ENCODE assay signal across 20 cellular contexts in genomic region chr13:102897371-102898138, GRCh38. TPM values are rescaled to one million over a fixed set of nuclear protein-coding genes. Genes with fewer than 3 reads are reported as not detected.
DNase-seq lines count a peak whose midpoint lies in the region; ATAC-seq, FAIRE-seq and TF ChIP-seq lines count a peak whose summit lies in the region.
"Had no signal": no experiment of that assay in that cellular context is flagged by ENCODE, and none has a peak within 500 bp of the region (broad histone marks: within the 10 kb centered on the region; RNA-seq: fewer than 3 reads in every experiment).

No MANE protein-coding gene starts in this region.

- H4K8ac ChIP-seq in H1 (ENCODE audit: extremely low read depth, insufficient read depth, low read length), result no peak overlapping the region; the same call in 1 of the 2 replicates

- TF ChIP-seq EP300 in H1 (IDR thresholded peaks at IDR 0.05; ENCODE audit: borderline replicate concordance in 1 of 2, low read depth in 2 of 2, low read length in 2 of 2), result no peak

- H4K5ac ChIP-seq in H1 (ENCODE audit: insufficient read length, low read depth, low read length), result no peak overlapping the region

- H3K4ac ChIP-seq in H1 (replicated peaks; ENCODE audit: insufficient read length, low read depth, low read length), result no peak overlapping the region

- peak; percentile 35 for DNase-seq in WERI-Rb-1
- no peak for DNase-seq in H1 (ENCODE audit: low read depth in 1 of 2, low spot score in 2 of 2)
- peak; percentile 65 to 78 (median 76) for DNase-seq in right lobe of liver
- DNase-seq in stimulated activated effector memory CD8-positive, alpha-beta T cell treated with anti-CD3 and anti-CD28 coated beads, Interleukin-12 subunit alpha, Interleukin-12 subunit beta, amount 100 ng/mL, for 72 hours (ENCODE audit: low spot score in 2 of 2), result no peak
- DNase-seq in endothelial cell (ENCODE audit: low spot score), result no peak
- no peak for DNase-seq in T-helper 9 cell
- DNase-seq in NCI-H345 treated with DMSO at 0.1 percent for 48 hours (lab: John Stamatoyannopoulos, UW; ENCODE audit: unreplicated experiment), result no peak
- DNase-seq: CD8-positive, alpha-beta memory T cell; DND-41; GF-D8; GOT3; HFFc6; MG63; NCI-H1105; NCI-H187 treated with DMSO at 0.1 percent for 48 hours; NCI-H2171; NCI-H774; Peyer's patch; SIG-M5 had no signal

- no peak for FAIRE-seq in H1 (lab: Jason Lieb, UNC)

- no peak overlapping the region for H3K56ac ChIP-seq in H1 (replicated peaks; ENCODE audit: insufficient read length, low read depth, low read length)

- peak overlapping the region; percentile 80 for H3K27ac Mint-ChIP-seq in stimulated activated effector memory CD8-positive, alpha-beta T cell treated with anti-CD3 and anti-CD28 coated beads, Interleukin-12 subunit alpha, Interleukin-12 subunit beta, amount 100 ng/mL, for 72 hours
- no peak overlapping the region for H3K27ac Mint-ChIP-seq in endothelial cell (ENCODE audit: unreplicated experiment)
- H3K27ac Mint-ChIP-seq: HFFc6 had no signal

- no peak overlapping the region for H3K4me3 Mint-ChIP-seq in stimulated activated effector memory CD8-positive, alpha-beta T cell treated with anti-CD3 and anti-CD28 coated beads, Interleukin-12 subunit alpha, Interleukin-12 subunit beta, amount 100 ng/mL, for 72 hours
- no peak overlapping the region for H3K4me3 Mint-ChIP-seq in endothelial cell (ENCODE audit: unreplicated experiment)
- H3K4me3 Mint-ChIP-seq: CD8-positive, alpha-beta memory T cell; HFFc6 had no signal

- CTCF ChIA-PET in H1 (lab: Charles Lee; ENCODE audit: partially characterized antibody), result interaction anchor here (0.5 to 4.0 kb wide), 11 partner anchors 9 to 822 kb away, joined by 3 to 23 read pairs (median 5); no protein-coding TSS in a partner anchor

- H3K36me3 ChIP-seq in WERI-Rb-1 (no peaks in the 10 kb centered on the region), H1 (ENCODE audit: control insufficient read depth in 2 of 4, insufficient read depth in 4 of 4, low read length in 3 of 4) (no peaks in the 10 kb centered on the region), right lobe of liver (no peaks in the 10 kb centered on the region)
- H3K36me3 ChIP-seq: MG63, Peyer's patch had no signal

- H3K23ac ChIP-seq in H1 (ENCODE audit: insufficient read length), result no peak overlapping the region

- H3K79me1 ChIP-seq in H1 (ENCODE audit: low read depth, low read length), result no peaks in the 10 kb centered on the region

- no peak overlapping the region for H2BK15ac ChIP-seq in H1 (ENCODE audit: low read length)

- H3K36me3 Mint-ChIP-seq in stimulated activated effector memory CD8-positive, alpha-beta T cell treated with anti-CD3 and anti-CD28 coated beads, Interleukin-12 subunit alpha, Interleukin-12 subunit beta, amount 100 ng/mL, for 72 hours, result no peaks in the 10 kb centered on the region
- no peaks in the 10 kb centered on the region for H3K36me3 Mint-ChIP-seq in endothelial cell (ENCODE audit: low read depth, unreplicated experiment)

- H3K9me3 Mint-ChIP-seq in stimulated activated effector memory CD8-positive, alpha-beta T cell treated with anti-CD3 and anti-CD28 coated beads, Interleukin-12 subunit alpha, Interleukin-12 subunit beta, amount 100 ng/mL, for 72 hours, result no peaks in the 10 kb centered on the region
- H3K9me3 Mint-ChIP-seq in endothelial cell (ENCODE audit: unreplicated experiment), result no peaks in the 10 kb centered on the region
- H3K9me3 Mint-ChIP-seq: CD8-positive, alpha-beta memory T cell; HFFc6 had no signal

- H2BK12ac ChIP-seq in H1 (ENCODE audit: low read depth, low read length), result 0 out of 2 replicates have a peak overlapping the region, but pooled peaks have one; percentile 27

- no peak overlapping the region for H3K4me3 ChIP-seq in WERI-Rb-1 (ENCODE audit: low read depth, low read length)
- no peak overlapping the region for H3K4me3 ChIP-seq in H1 (ENCODE audit: extremely low read depth in 1 of 4, insufficient read depth in 2 of 4, low read depth in 3 of 4, low read length in 4 of 4)
- H3K4me3 ChIP-seq in right lobe of liver, result no peak overlapping the region
- H3K4me3 ChIP-seq: MG63, Peyer's patch had no signal

- TF ChIP-seq POLR2A in H1 (IDR thresholded peaks at IDR 0.05; ENCODE audit: control extremely low read depth in 1 of 2, low read depth in 2 of 2, low read length in 2 of 2) (no peak), right lobe of liver (IDR thresholded peaks at IDR 0.05) (no peak)

- H3K27me3 ChIP-seq in WERI-Rb-1 (ENCODE audit: insufficient read depth, low read depth, severe bottlenecking), result no peaks in the 10 kb centered on the region
- H3K27me3 ChIP-seq in H1 (replicated peaks in 1 of 4; ENCODE audit: control insufficient read depth in 3 of 4, extremely low read depth in 1 of 4, insufficient read depth in 3 of 4, low read length in 3 of 4), result no peaks in the 10 kb centered on the region
- H3K27me3 ChIP-seq in right lobe of liver, result no peaks in the 10 kb centered on the region
- H3K27me3 ChIP-seq: MG63, Peyer's patch had no signal

- WGBS in H1 (ENCODE audit: extremely low coverage in 1 of 2, insufficient coverage in 1 of 2, insufficient read length in 1 of 2, insufficient replicate concordance in 2 of 2, low coverage in 1 of 2, low lambda C conversion rate in 2 of 2, missing lambda C conversion rate in 1 of 2), 2 experiments, result 88% methylated on average over 5 of the region's 6 CpGs; no CpG with 5 or more reads in 1 of the 2 experiments
- 46% methylated on average over 6 of the region's 6 CpGs for WGBS in right lobe of liver (ENCODE audit: insufficient coverage, low coverage, low lambda C conversion rate, missing lambda C conversion rate)

- H3K27me3 Mint-ChIP-seq in endothelial cell (ENCODE audit: unreplicated experiment), result no peaks in the 10 kb centered on the region

- no peak overlapping the region for H2BK20ac ChIP-seq in H1 (ENCODE audit: low read length)

- TF ChIP-seq RAD21 in H1 (IDR thresholded peaks at IDR 0.05 in 1 of 2, conservative IDR thresholded peaks at IDR 0.05 in 1 of 2; ENCODE audit: low read depth in 2 of 2, low read length in 2 of 2), result no peak

- H3K9me3 ChIP-seq in WERI-Rb-1 (ENCODE audit: severe bottlenecking) (no peaks in the 10 kb centered on the region), H1 (ENCODE audit: insufficient read depth in 2 of 2, low read depth in 1 of 2, low read length in 1 of 2) (no peaks in the 10 kb centered on the region), right lobe of liver (no peaks in the 10 kb centered on the region)
- H3K9me3 ChIP-seq: MG63, Peyer's patch had no signal

- H3K18ac ChIP-seq in H1 (ENCODE audit: extremely low read depth, low read length), result no peak overlapping the region

- no peak for TF ChIP-seq CTCF in WERI-Rb-1 (IDR thresholded peaks at IDR 0.05; ENCODE audit: low read depth, low read length)
- TF ChIP-seq CTCF in H1 (IDR thresholded peaks at IDR 0.05; ENCODE audit: control extremely low read depth in 1 of 3, insufficient read depth in 1 of 3, low read depth in 1 of 3, low read length in 3 of 3), result no peak
- no peak for TF ChIP-seq CTCF in right lobe of liver (IDR thresholded peaks at IDR 0.05)
- TF ChIP-seq CTCF in endothelial cell (IDR thresholded peaks at IDR 0.05; ENCODE audit: unreplicated experiment), result no peak

- POLR2A ChIA-PET in H1 (lab: Charles Lee; ENCODE audit: partially characterized antibody), result no interaction called here

- no peak overlapping the region for H3K14ac ChIP-seq in H1 (ENCODE audit: insufficient read length)

- H3K4me1 Mint-ChIP-seq in stimulated activated effector memory CD8-positive, alpha-beta T cell treated with anti-CD3 and anti-CD28 coated beads, Interleukin-12 subunit alpha, Interleukin-12 subunit beta, amount 100 ng/mL, for 72 hours, result no peaks in the 10 kb centered on the region
- no peaks in the 10 kb centered on the region for H3K4me1 Mint-ChIP-seq in endothelial cell (ENCODE audit: unreplicated experiment)
- H3K4me1 Mint-ChIP-seq: CD8-positive, alpha-beta memory T cell had no signal

- H4K91ac ChIP-seq in H1 (replicated peaks; ENCODE audit: insufficient read length, low read length), result no peak overlapping the region

- H3K27ac ChIP-seq in WERI-Rb-1, result no peak overlapping the region
- no peak overlapping the region for H3K27ac ChIP-seq in H1 (ENCODE audit: low read depth, low read length)
- peak overlapping the region in 2 of 3 donors; percentile 29 to 77 for H3K27ac ChIP-seq in right lobe of liver
- H3K27ac ChIP-seq: KMS-11 had no signal

- H2AK5ac ChIP-seq in H1 (ENCODE audit: low read depth, low read length), result no peak overlapping the region

- H2AFZ ChIP-seq in H1 (ENCODE audit: low read length), result no peak overlapping the region

- intact Hi-C loops in right lobe of liver (cut with DNase I), result no loop called here

- no peaks in the 10 kb centered on the region for H4K20me1 ChIP-seq in H1 (replicated peaks in 1 of 2; ENCODE audit: control insufficient read depth in 1 of 2, insufficient read depth in 2 of 2, low read length in 2 of 2)

- no peak overlapping the region for H3K4me2 ChIP-seq in H1 (ENCODE audit: insufficient read depth in 1 of 2, low read depth in 2 of 2, low read length in 2 of 2)
- H3K4me2 ChIP-seq: KMS-11 had no signal

- no peak overlapping the region for H2BK5ac ChIP-seq in H1 (ENCODE audit: low read depth, low read length)

- no peak overlapping the region for H3K9ac ChIP-seq in H1 (replicated peaks in 1 of 4; ENCODE audit: extremely low read depth in 1 of 4, low read depth in 3 of 4, low read length in 3 of 4)
- H3K9ac ChIP-seq: KMS-11 had no signal

- H3K79me2 ChIP-seq in H1 (ENCODE audit: control insufficient read depth in 1 of 2, insufficient read depth in 2 of 2, low read length in 2 of 2), result no peaks in the 10 kb centered on the region

- H3K4me1 ChIP-seq in H1 (replicated peaks in 1 of 4; ENCODE audit: control insufficient read depth in 3 of 4, insufficient read depth in 4 of 4, low read length in 3 of 4) (no peaks in the 10 kb centered on the region), right lobe of liver (peaks cover 0 to 42% (median 11%) of the 10 kb centered on the region in 4 donors)

- no peak overlapping the region for H2BK120ac ChIP-seq in H1 (replicated peaks; ENCODE audit: low read depth, low read length)

- no peaks in the 10 kb centered on the region for H3K23me2 ChIP-seq in H1 (ENCODE audit: low read depth, low read length)

- peak; percentile 86 to 98 (median 94) for ATAC-seq in right lobe of liver
- ATAC-seq in stimulated activated effector memory CD8-positive, alpha-beta T cell treated with anti-CD3 and anti-CD28 coated beads, Interleukin-12 subunit alpha, Interleukin-12 subunit beta, amount 100 ng/mL, for 72 hours, result no peak

TF ChIP-seq in H1, 55 proteins besides CTCF, POLR2A, EP300 and RAD21 (continues in another document):
- no peak for TF ChIP-seq CHD2 (IDR thresholded peaks at IDR 0.05; ENCODE audit: low read length)

RNA-seq across cellular contexts. Expression of gene ERCC5, which starts 51.7 kb away (rescaled TPM):
- total RNA-seq in H1 (2021; fragmentation: NEBNext Ultra II Directional; extraction: Animal tissue kit (Norgen Biotek cat#: 25700)), result 24.4 and 28.3 TPM in 2 replicates
- polyA plus RNA-seq in H1 (2011; rRNA removed), result 3.7 and 3.8 TPM in 2 replicates
- polyA plus RNA-seq in H1 (2011; cell fraction: cytosol; rRNA removed), result 6.1 TPM
- polyA plus RNA-seq in H1 (2011; cell fraction: nucleus; rRNA removed), result 8.6 TPM
- 11.5 to 17.6 TPM (median 15.3 TPM) in 4 replicates for polyA plus RNA-seq in H1 (2012, experiment 1 of 2)
- polyA plus RNA-seq in H1 (2012, experiment 2 of 2), result 0.89 TPM
- polyA plus RNA-seq in H1 (2013, experiment 1 of 2), result 18.0 TPM
- 17.3 TPM for polyA plus RNA-seq in H1 (2013, experiment 2 of 2)
- 5.0 and 8.5 TPM in 2 replicates for polyA minus RNA-seq in H1 (2011; rRNA and poly(A)+ RNA removed)
- polyA minus RNA-seq in H1 (2011; cell fraction: cytosol; rRNA and poly(A)+ RNA removed), result 6.2 TPM
- 8.1 TPM for polyA minus RNA-seq in H1 (2011; cell fraction: nucleus; rRNA and poly(A)+ RNA removed)
- 10 to 100 TPM; 21.6 to 47.4 (median 29.2) TPM for total RNA-seq in right lobe of liver
- total RNA-seq in endothelial cell (ENCODE audit: unreplicated experiment), result 43.8 TPM

Comparison
In these comparisons a context has a peak if more than half of its experiments do, and no peak if none do; other contexts are left out.
1. DNase-seq: peak in WERI-Rb-1 (single experiment) and right lobe of liver (3 of 3); none in H1 (0 of 2), stimulated activated effector memory CD8-positive, alpha-beta T cell treated with anti-CD3 and anti-CD28 coated beads, Interleukin-12 subunit alpha, Interleukin-12 subunit beta, amount 100 ng/mL, for 72 hours (0 of 2), endothelial cell (single experiment), T-helper 9 cell (single experiment) and NCI-H345 treated with DMSO at 0.1 percent for 48 hours (single experiment).
2. H3K27ac ChIP-seq: peak in right lobe of liver (2 of 3); none in WERI-Rb-1 (single experiment) and H1 (single experiment).